Comparison of ENCODE assay signal across 8 cellular contexts in genomic region chr2:177758591-177759371, GRCh38.
DNase-seq lines count a peak whose midpoint lies in the region; ATAC-seq and TF ChIP-seq lines count a peak whose summit lies in the region.

No MANE protein-coding gene starts in this region.

- no peak overlapping the region for H4K5ac ChIP-seq in H9 (ENCODE audit: insufficient read length, low read depth, low read length)

- peaks cover 25% of the 10 kb centered on the region in 2 experiments for H3K4me1 Mint-ChIP-seq in H9

- no peak overlapping the region for H3K27ac Mint-ChIP-seq in H9

- H3K4me2 ChIP-seq in H9 (ENCODE audit: insufficient read depth, insufficient read length, low read length): no peak overlapping the region
- no peak overlapping the region for H3K4me2 ChIP-seq in fibroblast of lung (ENCODE audit: extremely low read depth, insufficient read depth, low read length)
- no peak overlapping the region for H3K4me2 ChIP-seq in MM.1S (ENCODE audit: low read depth, low read length)

- no peak for DNase-seq in AG04449 (ENCODE audit: low read depth, low spot score)
- peak; percentile 56 for DNase-seq in H9
- peak; percentile 14 for DNase-seq in RWPE1 (ENCODE audit: low spot score)
- DNase-seq in fibroblast of lung (ENCODE audit: low read depth in 2 of 2): peak; percentile 55 to 70
- peak; percentile 56 to 76 (median 74) for DNase-seq in ovary
- DNase-seq in MM.1S: no peak
- no peak for DNase-seq in NCI-H128 (lab: John Stamatoyannopoulos, UW; ENCODE audit: unreplicated experiment)

- no peaks in the 10 kb centered on the region for H3K36me3 Mint-ChIP-seq in H9 (ENCODE audit: insufficient read depth in 1 of 3, low read depth in 3 of 3)

- H3K4me3 ChIP-seq in AG04449 (ENCODE audit: low read depth, low read length): no peak overlapping the region
- H3K4me3 ChIP-seq in fibroblast of lung (replicated peaks in 1 of 4; ENCODE audit: control extremely low read depth in 1 of 4, insufficient read depth in 1 of 4, low read depth in 3 of 4, low read length in 4 of 4): no peak overlapping the region
- no peak overlapping the region for H3K4me3 ChIP-seq in ovary
- no peak overlapping the region for H3K4me3 ChIP-seq in MM.1S (ENCODE audit: low read length)

- no peak overlapping the region for H3K27ac ChIP-seq in H9 (ENCODE audit: insufficient read length, low read depth, low read length)
- no peak overlapping the region for H3K27ac ChIP-seq in RWPE1
- H3K27ac ChIP-seq in fibroblast of lung (ENCODE audit: insufficient read depth, low read length): no peak overlapping the region
- no peak overlapping the region for H3K27ac ChIP-seq in ovary
- no peak overlapping the region for H3K27ac ChIP-seq in MM.1S (ENCODE audit: low read length)

- H2BK12ac ChIP-seq in H9 (ENCODE audit: insufficient read length, low read depth, low read length): no peak overlapping the region

- H2BK5ac ChIP-seq in H9 (ENCODE audit: insufficient read length, low read length): no peak overlapping the region

- peaks cover 51% of the 10 kb centered on the region for H3K27me3 Mint-ChIP-seq in H9 (ENCODE audit: low read depth)

- H3T11ph ChIP-seq in H9 (ENCODE audit: low read length): no peak overlapping the region

- no peak overlapping the region for H3K18ac ChIP-seq in H9 (ENCODE audit: insufficient read length, low read depth, low read length)

- intact Hi-C loops in ovary (cut with DNase I): loop anchor here in 2 of 4 donors (5.0 to 10.0 kb wide), 3 partner anchors 154 to 594 kb away; no protein-coding TSS in a partner anchor

- no peaks in the 10 kb centered on the region for H3F3A ChIP-seq in MM.1S (ENCODE audit: insufficient read depth, low read length)

- H4K8ac ChIP-seq in H9 (replicated peaks; ENCODE audit: insufficient read length, low read depth, low read length): no peak overlapping the region

- no peaks in the 10 kb centered on the region for H4K20me1 ChIP-seq in H9 (ENCODE audit: control insufficient read depth, insufficient read depth, insufficient read length)
- no peaks in the 10 kb centered on the region for H4K20me1 ChIP-seq in fibroblast of lung (ENCODE audit: control insufficient read depth, extremely low read depth, insufficient read depth, low read length)
- H4K20me1 ChIP-seq in MM.1S (ENCODE audit: insufficient read depth, low read length): no peaks in the 10 kb centered on the region

- CTCF ChIA-PET in AG04449 (lab: Yijun Ruan, JAX): interaction anchor here (0.5 to 2.7 kb wide), 20 partner anchors 9 to 1643 kb away, joined by 3 to 14 read pairs (median 4); partner anchors contain the start of gene HOXD10
- CTCF ChIA-PET in RWPE1 (lab: Yijun Ruan, JAX): interaction anchor here (0.5 to 0.9 kb wide), 8 partner anchors 51 to 1659 kb away, joined by 3 to 5 read pairs (median 3); partner anchors contain the start of gene HOXD12

- H3K9me3 ChIP-seq in H9 (ENCODE audit: control insufficient read depth, low read depth, low read length) (no peaks in the 10 kb centered on the region), fibroblast of lung (ENCODE audit: control insufficient read depth, insufficient read depth, low read depth, low read length) (no peaks in the 10 kb centered on the region), ovary (no peaks in the 10 kb centered on the region), MM.1S (replicated peaks; ENCODE audit: insufficient read depth, low read length) (no peaks in the 10 kb centered on the region)

- no peak overlapping the region for H2AFZ ChIP-seq in H9 (ENCODE audit: low read length)
- H2AFZ ChIP-seq in fibroblast of lung (ENCODE audit: low read length): no peak overlapping the region
- no peak overlapping the region for H2AFZ ChIP-seq in MM.1S (ENCODE audit: low read length)

- TF ChIP-seq POLR2A in ovary (IDR thresholded peaks at IDR 0.05): no peak

- no peak overlapping the region for H3K4ac ChIP-seq in H9 (ENCODE audit: low read depth, low read length)

- TF ChIP-seq EP300 in ovary (IDR thresholded peaks at IDR 0.05): no peak

- H3K9me2 ChIP-seq in MM.1S (replicated peaks; ENCODE audit: insufficient read depth, low read length): no peaks in the 10 kb centered on the region

- H3K79me2 ChIP-seq in H9 (ENCODE audit: insufficient read depth, low read length) (no peaks in the 10 kb centered on the region), fibroblast of lung (ENCODE audit: control insufficient read depth, insufficient read depth, low read length) (no peaks in the 10 kb centered on the region), MM.1S (ENCODE audit: low read length) (no peaks in the 10 kb centered on the region)

- peaks cover 2% of the 10 kb centered on the region for H3K23me2 ChIP-seq in H9 (ENCODE audit: insufficient read length, low read depth, low read length, poor library complexity, severe bottlenecking)

- no peak overlapping the region for H3K23ac ChIP-seq in H9 (ENCODE audit: insufficient read length, low read depth, low read length)

- peak; percentile 26 for TF ChIP-seq CTCF in AG04449 (IDR thresholded peaks at IDR 0.05; ENCODE audit: insufficient read depth, low read length, missing control alignments)
- peak; percentile 78 for TF ChIP-seq CTCF in H9 (conservative IDR thresholded peaks at IDR 0.05)
- TF ChIP-seq CTCF in RWPE1 (conservative IDR thresholded peaks at IDR 0.05; ENCODE audit: low read depth): peak; percentile 18; the same call in 1 of the 2 replicates
- TF ChIP-seq CTCF in fibroblast of lung (conservative IDR thresholded peaks at IDR 0.05 in 1 of 2, IDR thresholded peaks at IDR 0.05 in 1 of 2; ENCODE audit: low read depth in 1 of 2, low read length in 2 of 2): peak; percentile 46 to 66
- peak; percentile 45 to 75 (median 69) for TF ChIP-seq CTCF in ovary (IDR thresholded peaks at IDR 0.05)
- no peak for TF ChIP-seq CTCF in MM.1S (IDR thresholded peaks at IDR 0.05; ENCODE audit: low read length)

- H2AK5ac ChIP-seq in H9 (ENCODE audit: insufficient read length, low read length): no peak overlapping the region

- H3K4me3 Mint-ChIP-seq in H9: no peak overlapping the region

- H4K91ac ChIP-seq in H9 (ENCODE audit: insufficient read length, low read depth, low read length): no peak overlapping the region

- no peaks in the 10 kb centered on the region for H3K79me1 ChIP-seq in H9 (ENCODE audit: insufficient read depth, low read depth, low read length, poor library complexity, severe bottlenecking)

- no peaks in the 10 kb centered on the region for H3K4me1 ChIP-seq in H9 (ENCODE audit: insufficient read depth, low read length)
- no peaks in the 10 kb centered on the region for H3K4me1 ChIP-seq in fibroblast of lung (ENCODE audit: control insufficient read depth, extremely low read depth, insufficient read depth, low read length)
- peaks cover 18% of the 10 kb centered on the region for H3K4me1 ChIP-seq in ovary (ENCODE audit: insufficient read depth)
- H3K4me1 ChIP-seq in MM.1S (ENCODE audit: low read length): peaks cover 3% of the 10 kb centered on the region; the same call in 1 of the 2 replicates

- H2BK15ac ChIP-seq in H9 (ENCODE audit: low read depth, low read length): no peak overlapping the region

- H3K56ac ChIP-seq in H9 (ENCODE audit: insufficient read length, low read depth, low read length): no peak overlapping the region

- POLR2A ChIA-PET in AG04449 (lab: Yijun Ruan, JAX): no interaction called here
- POLR2A ChIA-PET in RWPE1 (lab: Yijun Ruan, JAX; ENCODE audit: low non-redundant PET): no interaction called here

- H2BK20ac ChIP-seq in H9 (ENCODE audit: low read depth, low read length, poor library complexity, severe bottlenecking): no peak overlapping the region

- H3K27me3 ChIP-seq in H9 (ENCODE audit: insufficient read depth, low read length) (no peaks in the 10 kb centered on the region), fibroblast of lung (ENCODE audit: control insufficient read depth, insufficient read depth, low read length) (no peaks in the 10 kb centered on the region), ovary (no peaks in the 10 kb centered on the region), MM.1S (replicated peaks; ENCODE audit: insufficient read depth, low read length) (no peaks in the 10 kb centered on the region)

- H3K36me3 ChIP-seq in fibroblast of lung (ENCODE audit: control insufficient read depth, insufficient read depth, low read length) (no peaks in the 10 kb centered on the region), ovary (no peaks in the 10 kb centered on the region), MM.1S (replicated peaks; ENCODE audit: insufficient read depth, low read length) (no peaks in the 10 kb centered on the region)

- WGBS in H9 (ENCODE audit: extremely low coverage, insufficient read length, low lambda C conversion rate): no CpG with 5 or more reads among the region's 11 CpGs
- WGBS in ovary, 3 donors: 21 to 27% (median 21%) methylated on average over 11 of the region's 11 CpGs

- H3K9me3 Mint-ChIP-seq in H9: no peaks in the 10 kb centered on the region

- H3K9ac ChIP-seq in H9 (ENCODE audit: extremely low read depth, insufficient read length, low read length) (no peak overlapping the region), fibroblast of lung (ENCODE audit: insufficient read depth, low read length) (no peak overlapping the region), MM.1S (ENCODE audit: low read length) (no peak overlapping the region)

- no peak overlapping the region for H3K14ac ChIP-seq in H9 (ENCODE audit: insufficient read depth, low read length)

- no peak for ATAC-seq in HG03439 (IDR thresholded peaks at IDR 0.05; ENCODE audit: unreplicated experiment)

- H2BK120ac ChIP-seq in H9 (ENCODE audit: low read depth, low read length, poor library complexity, severe bottlenecking): no peak overlapping the region

Comparison
In these comparisons a context has a peak if more than half of its experiments do, and no peak if none do; other contexts are left out.
1. DNase-seq: peak in H9 (single experiment), RWPE1 (single experiment), fibroblast of lung (2 of 2) and ovary (5 of 5); none in AG04449 (single experiment), MM.1S (single experiment) and NCI-H128 (single experiment).